ENCODE assay signal across 9 cellular contexts in the genomic region with DNA sequence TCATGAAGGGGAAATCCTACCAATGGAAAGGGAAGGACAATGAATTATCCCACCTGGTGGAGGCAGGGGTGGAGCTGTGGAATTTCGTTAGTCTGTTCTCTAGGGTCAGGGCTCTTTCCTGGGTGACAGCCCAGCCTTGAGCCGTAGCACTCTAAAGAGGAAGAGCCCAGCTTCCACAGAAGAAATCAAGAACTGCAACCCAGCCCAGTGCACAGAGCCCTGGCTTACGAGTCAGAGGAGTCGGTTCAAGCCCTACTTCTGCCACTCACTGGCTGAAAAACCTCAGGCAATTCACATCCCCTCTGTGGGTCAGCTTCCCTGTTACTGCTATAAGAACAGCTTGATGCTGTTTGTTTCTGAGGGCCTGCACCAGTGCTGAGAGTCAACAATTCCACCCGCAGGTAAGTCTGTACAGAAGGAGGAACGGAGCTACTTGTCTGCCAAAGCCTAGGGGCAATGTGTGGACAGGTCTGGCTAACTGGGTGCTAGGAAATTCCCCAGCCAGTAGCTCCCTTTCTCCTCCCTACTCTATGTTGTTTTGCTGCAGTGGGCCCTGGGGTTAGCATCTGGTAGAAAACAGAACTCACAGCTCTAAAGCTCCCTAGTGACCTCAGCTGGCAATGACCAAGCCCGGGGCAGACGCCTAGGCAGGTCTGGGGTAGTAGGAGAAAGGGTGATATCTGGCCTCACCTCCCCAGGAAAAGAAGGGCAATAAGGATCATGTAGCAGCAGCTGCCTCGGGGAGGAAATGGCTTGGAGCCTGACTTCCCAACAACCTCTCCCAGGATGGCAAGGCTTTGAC. TPM values are rescaled to one million over a fixed set of nuclear protein-coding genes. Genes with fewer than 3 reads are reported as not detected.
DNase-seq lines count a peak whose midpoint lies in the region; FAIRE-seq and TF ChIP-seq lines count a peak whose summit lies in the region.
"Had no signal": no experiment of that assay in that cellular context is flagged by ENCODE, and none has a peak within 500 bp of the region (broad histone marks: within the 10 kb centered on the region; RNA-seq: fewer than 3 reads in every experiment).

No MANE protein-coding gene starts in this region.

- H3K9me1 ChIP-seq in keratinocyte (ENCODE audit: control insufficient read depth, extremely low read depth, insufficient read depth, low read length) = no peaks in the 10 kb centered on the region

- H3K9ac ChIP-seq in keratinocyte (ENCODE audit: control insufficient read depth, extremely low read depth, insufficient read depth, low read length) = peak overlapping the region; percentile 97

- FAIRE-seq in keratinocyte (lab: Jason Lieb, UNC) = no peak

- intact Hi-C loops in activated T-helper 2 cell treated with anti-CD3 and anti-CD28 coated beads, Interferon-gamma antibody, Interleukin-2, Interleukin-4, amounts not matched to agents 10 μg/mL and 5 μg/mL and 100 μg/mL, durations not matched to agents 14 hours and 24 hours and 36 hours (cut with micrococcal nuclease) = no loop called here

- dilution Hi-C loops in keratinocyte (cut with MboI; ENCODE audit: extremely low pct_ligation_motif_present, low sequenced_read_pairs) = no loop called here

- H3K79me2 ChIP-seq in keratinocyte (ENCODE audit: control insufficient read depth, insufficient read depth, low read length) = peaks cover 63% of the 10 kb centered on the region

- peak overlapping the region; percentile 92 for H3K27ac ChIP-seq in keratinocyte (ENCODE audit: control insufficient read depth, insufficient read depth, low read length)
- peak overlapping the region; percentile 90 to 100 (median 98) for H3K27ac ChIP-seq in tibial nerve
- H3K27ac ChIP-seq: 22Rv1 had no signal

- no peaks in the 10 kb centered on the region for H3K36me3 Mint-ChIP-seq in activated T-helper 2 cell treated with anti-CD3 and anti-CD28 coated beads, Interferon-gamma antibody, Interleukin-2, Interleukin-4, amounts not matched to agents 10 μg/mL and 5 μg/mL and 100 μg/mL, durations not matched to agents 14 hours and 24 hours and 36 hours (ENCODE audit: low read depth)

- H3K4me3 ChIP-seq in keratinocyte (ENCODE audit: control insufficient read depth in 2 of 3, extremely low read depth in 1 of 3, insufficient read depth in 2 of 3, low read depth in 1 of 3, low read length in 3 of 3) (peak overlapping the region; percentile 85 to 93 (median 86)), tibial nerve (peak overlapping the region; percentile 58 to 94 (median 86))

- peak in 1 of 2 donors; percentile 10 for TF ChIP-seq EP300 in tibial nerve (IDR thresholded peaks at IDR 0.05)

- H3K4me2 ChIP-seq in keratinocyte (ENCODE audit: control insufficient read depth, extremely low read depth, insufficient read depth, low read depth, low read length) = peak overlapping the region; percentile 98

- H3K27me3 ChIP-seq in keratinocyte (ENCODE audit: control insufficient read depth, extremely low read depth, insufficient read depth, low read length) (no peaks in the 10 kb centered on the region), tibial nerve (no peaks in the 10 kb centered on the region)

- H3K27me3 Mint-ChIP-seq in activated T-helper 2 cell treated with anti-CD3 and anti-CD28 coated beads, Interferon-gamma antibody, Interleukin-2, Interleukin-4, amounts not matched to agents 10 μg/mL and 5 μg/mL and 100 μg/mL, durations not matched to agents 14 hours and 24 hours and 36 hours (ENCODE audit: low read depth) = no peaks in the 10 kb centered on the region

- no peak overlapping the region for H3K4me3 Mint-ChIP-seq in activated T-helper 2 cell treated with anti-CD3 and anti-CD28 coated beads, Interferon-gamma antibody, Interleukin-2, Interleukin-4, amounts not matched to agents 10 μg/mL and 5 μg/mL and 100 μg/mL, durations not matched to agents 14 hours and 24 hours and 36 hours (ENCODE audit: low read depth)

- peaks cover 7 to 31% of the 10 kb centered on the region in 2 experiments for H3K36me3 ChIP-seq in keratinocyte (ENCODE audit: control insufficient read depth in 2 of 2, extremely low read depth in 1 of 2, insufficient read depth in 2 of 2, low read length in 2 of 2)
- peaks cover 0 to 16% (median 0%) of the 10 kb centered on the region in 3 donors for H3K36me3 ChIP-seq in tibial nerve

- peak in 1 of 2 donors; percentile 9 for TF ChIP-seq POLR2A in tibial nerve (IDR thresholded peaks at IDR 0.05)

- WGBS in tibial nerve, 2 donors = 35 to 40% methylated on average over 9 of the region's 9 CpGs

- peaks cover 2% of the 10 kb centered on the region for H4K20me1 ChIP-seq in keratinocyte (ENCODE audit: control insufficient read depth, extremely low read depth, insufficient read depth, low read length)

- no peaks in the 10 kb centered on the region for H3K9me3 Mint-ChIP-seq in activated T-helper 2 cell treated with anti-CD3 and anti-CD28 coated beads, Interferon-gamma antibody, Interleukin-2, Interleukin-4, amounts not matched to agents 10 μg/mL and 5 μg/mL and 100 μg/mL, durations not matched to agents 14 hours and 24 hours and 36 hours

- no peak overlapping the region for H2AFZ ChIP-seq in keratinocyte (ENCODE audit: control insufficient read depth, low read length)

- DNase-seq in DMS 273 (lab: John Stamatoyannopoulos, UW; ENCODE audit: unreplicated experiment) = peak; percentile 54
- no peak for DNase-seq in DMS 273 treated with DMSO at 0.1 percent for 48 hours (lab: John Stamatoyannopoulos, UW)
- DNase-seq in amniotic epithelial cell (ENCODE audit: low read depth) = peak; percentile 45
- DNase-seq in keratinocyte (ENCODE audit: low read depth, low spot score) = peak; percentile 35
- peak in 1 of 2 donors; percentile 26 for DNase-seq in tibial nerve (ENCODE audit: low spot score in 2 of 2)
- no peak for DNase-seq in middle frontal gyrus (ENCODE audit: extremely low spot score, low spot score)
- no peak for DNase-seq in activated T-helper 2 cell treated with anti-CD3 and anti-CD28 coated beads, Interferon-gamma antibody, Interleukin-2, Interleukin-4, amounts not matched to agents 10 μg/mL and 5 μg/mL and 100 μg/mL, durations not matched to agents 14 hours and 24 hours and 36 hours (ENCODE audit: low spot score)
- DNase-seq in activated T-cell treated with anti-CD3 and anti-CD28 coated beads, Interleukin-2, amount 50 U/mL, for 48 hours = no peak

- H3K4me1 ChIP-seq in keratinocyte (ENCODE audit: control insufficient read depth, extremely low read depth, insufficient read depth, low read length) = peaks cover 33% of the 10 kb centered on the region
- peaks cover 0 to 56% (median 23%) of the 10 kb centered on the region in 4 donors for H3K4me1 ChIP-seq in tibial nerve

- no peak overlapping the region for H3K27ac Mint-ChIP-seq in activated T-helper 2 cell treated with anti-CD3 and anti-CD28 coated beads, Interferon-gamma antibody, Interleukin-2, Interleukin-4, amounts not matched to agents 10 μg/mL and 5 μg/mL and 100 μg/mL, durations not matched to agents 14 hours and 24 hours and 36 hours

- peaks cover 17% of the 10 kb centered on the region for H3K4me1 Mint-ChIP-seq in activated T-helper 2 cell treated with anti-CD3 and anti-CD28 coated beads, Interferon-gamma antibody, Interleukin-2, Interleukin-4, amounts not matched to agents 10 μg/mL and 5 μg/mL and 100 μg/mL, durations not matched to agents 14 hours and 24 hours and 36 hours (ENCODE audit: low read depth)

- TF ChIP-seq CTCF in keratinocyte (optimal IDR thresholded peaks at IDR 0.05 in 1 of 3, IDR thresholded peaks at IDR 0.05 in 1 of 3, conservative IDR thresholded peaks at IDR 0.05 in 1 of 3; ENCODE audit: extremely low read depth in 1 of 3, insufficient read depth in 2 of 3, low read length in 3 of 3) (no peak), tibial nerve (IDR thresholded peaks at IDR 0.05) (peak in 2 of 5 experiments; percentile 9 to 15)

- no peaks in the 10 kb centered on the region for H3K9me3 ChIP-seq in keratinocyte (ENCODE audit: control insufficient read depth, low read depth, low read length)
- no peaks in the 10 kb centered on the region for H3K9me3 ChIP-seq in tibial nerve

RNA-seq across cellular contexts. Expression of a gene that starts 3.3 kb away (rescaled TPM):
- 22.3 to 83.2 TPM (median 48.8 TPM) in 3 replicates for polyA plus RNA-seq in keratinocyte
- polyA plus RNA-seq in keratinocyte (2011; ENCODE audit: low read depth) = 35.6 TPM
- 46.4 and 55.3 TPM in 2 replicates for polyA plus RNA-seq in keratinocyte (2011; cell fraction: cytosol; rRNA removed)
- 55.8 and 77.0 TPM in 2 replicates for polyA plus RNA-seq in keratinocyte (2011; cell fraction: nucleus; rRNA removed)
- polyA plus RNA-seq in keratinocyte (2012; ENCODE audit: low replicate concordance) = 28.2 and 159 TPM in 2 replicates
- polyA minus RNA-seq in keratinocyte = 26.9 to 46.4 TPM (median 32.3 TPM) in 3 replicates
- polyA minus RNA-seq in keratinocyte (2011; cell fraction: cytosol; rRNA and poly(A)+ RNA removed) = 62.0 TPM
- polyA minus RNA-seq in keratinocyte (2011; cell fraction: nucleus; rRNA and poly(A)+ RNA removed) = 53.1 and 56.0 TPM in 2 replicates
- total RNA-seq in tibial nerve = 100 to 1,000 TPM; 113 to 253 (median 170) TPM
- total RNA-seq in activated T-helper 2 cell treated with anti-CD3 and anti-CD28 coated beads, Interferon-gamma antibody, Interleukin-2, Interleukin-4, amounts not matched to agents 10 μg/mL and 5 μg/mL and 100 μg/mL, durations not matched to agents 14 hours and 24 hours and 36 hours = 2.3 and 2.4 TPM in 2 replicates

RNA-seq across cellular contexts. Expression of a gene that starts 29.8 kb away (rescaled TPM):
- 24.0 to 85.1 TPM (median 39.7 TPM) in 3 replicates for polyA plus RNA-seq in keratinocyte
- 3.6 TPM for polyA plus RNA-seq in keratinocyte (2011; ENCODE audit: low read depth)
- polyA plus RNA-seq in keratinocyte (2011; cell fraction: cytosol; rRNA removed) = 54.3 and 80.9 TPM in 2 replicates
- polyA plus RNA-seq in keratinocyte (2011; cell fraction: nucleus; rRNA removed) = 88.1 and 97.3 TPM in 2 replicates
- polyA plus RNA-seq in keratinocyte (2012; ENCODE audit: low replicate concordance) = 16.9 and 47.1 TPM in 2 replicates
- polyA minus RNA-seq in keratinocyte = 26.4 to 53.8 TPM (median 34.8 TPM) in 3 replicates
- 62.7 TPM for polyA minus RNA-seq in keratinocyte (2011; cell fraction: cytosol; rRNA and poly(A)+ RNA removed)
- 26.9 and 36.7 TPM in 2 replicates for polyA minus RNA-seq in keratinocyte (2011; cell fraction: nucleus; rRNA and poly(A)+ RNA removed)
- total RNA-seq in tibial nerve = 10 to 100 TPM; 28.0 to 45.3 (median 42.2) TPM
- total RNA-seq in activated T-helper 2 cell treated with anti-CD3 and anti-CD28 coated beads, Interferon-gamma antibody, Interleukin-2, Interleukin-4, amounts not matched to agents 10 μg/mL and 5 μg/mL and 100 μg/mL, durations not matched to agents 14 hours and 24 hours and 36 hours = 5.6 and 6.5 TPM in 2 replicates

RNA-seq across cellular contexts. Expression of a gene that starts 43.3 kb away (rescaled TPM):
- 51.3 to 73.3 TPM (median 63.8 TPM) in 3 replicates for polyA plus RNA-seq in keratinocyte
- 15.0 TPM for polyA plus RNA-seq in keratinocyte (2011; ENCODE audit: low read depth)
- polyA plus RNA-seq in keratinocyte (2011; cell fraction: cytosol; rRNA removed) = 63.5 and 72.3 TPM in 2 replicates
- polyA plus RNA-seq in keratinocyte (2011; cell fraction: nucleus; rRNA removed) = 77.0 and 83.5 TPM in 2 replicates
- polyA plus RNA-seq in keratinocyte (2012; ENCODE audit: low replicate concordance) = 43.1 and 51.3 TPM in 2 replicates
- polyA minus RNA-seq in keratinocyte = 44.8 to 69.0 TPM (median 54.8 TPM) in 3 replicates
- 37.0 TPM for polyA minus RNA-seq in keratinocyte (2011; cell fraction: cytosol; rRNA and poly(A)+ RNA removed)
- polyA minus RNA-seq in keratinocyte (2011; cell fraction: nucleus; rRNA and poly(A)+ RNA removed) = 29.9 and 44.9 TPM in 2 replicates
- total RNA-seq in tibial nerve = 10 to 100 TPM; 17.0 to 29.1 (median 21.0) TPM
- total RNA-seq in activated T-helper 2 cell treated with anti-CD3 and anti-CD28 coated beads, Interferon-gamma antibody, Interleukin-2, Interleukin-4, amounts not matched to agents 10 μg/mL and 5 μg/mL and 100 μg/mL, durations not matched to agents 14 hours and 24 hours and 36 hours = 15.8 and 17.4 TPM in 2 replicates

RNA-seq across cellular contexts. Expression of a gene that starts 50.5 kb away (rescaled TPM):
- 9.1 to 12.6 TPM (median 10.3 TPM) in 3 replicates for polyA plus RNA-seq in keratinocyte
- polyA plus RNA-seq in keratinocyte (2011; ENCODE audit: low read depth) = 2.9 TPM
- polyA plus RNA-seq in keratinocyte (2011; cell fraction: cytosol; rRNA removed) = 11.7 and 13.4 TPM in 2 replicates
- 8.6 and 10.0 TPM in 2 replicates for polyA plus RNA-seq in keratinocyte (2011; cell fraction: nucleus; rRNA removed)
- 8.6 and 13.0 TPM in 2 replicates for polyA plus RNA-seq in keratinocyte (2012; ENCODE audit: low replicate concordance)
- polyA minus RNA-seq in keratinocyte = 3.0 to 4.8 TPM (median 3.9 TPM) in 3 replicates
- polyA minus RNA-seq in keratinocyte (2011; cell fraction: cytosol; rRNA and poly(A)+ RNA removed) = 3.5 TPM
- 2.8 and 4.3 TPM in 2 replicates for polyA minus RNA-seq in keratinocyte (2011; cell fraction: nucleus; rRNA and poly(A)+ RNA removed)
- total RNA-seq in tibial nerve = 1 to 10 TPM; 3.7 to 8.2 (median 7.1) TPM
- 1.8 and 2.9 TPM in 2 replicates for total RNA-seq in activated T-helper 2 cell treated with anti-CD3 and anti-CD28 coated beads, Interferon-gamma antibody, Interleukin-2, Interleukin-4, amounts not matched to agents 10 μg/mL and 5 μg/mL and 100 μg/mL, durations not matched to agents 14 hours and 24 hours and 36 hours

RNA-seq across cellular contexts. Expression of a gene that starts 53.2 kb away (rescaled TPM):
- 14.2 to 23.2 TPM (median 14.3 TPM) in 3 replicates for polyA plus RNA-seq in keratinocyte
- polyA plus RNA-seq in keratinocyte (2011; ENCODE audit: low read depth) = 10.1 TPM
- polyA plus RNA-seq in keratinocyte (2011; cell fraction: cytosol; rRNA removed) = 5.8 and 6.5 TPM in 2 replicates
- polyA plus RNA-seq in keratinocyte (2011; cell fraction: nucleus; rRNA removed) = 66.2 and 75.9 TPM in 2 replicates
- polyA plus RNA-seq in keratinocyte (2012; ENCODE audit: low replicate concordance) = 10.9 and 15.3 TPM in 2 replicates
- 12.6 to 19.6 TPM (median 18.3 TPM) in 3 replicates for polyA minus RNA-seq in keratinocyte
- polyA minus RNA-seq in keratinocyte (2011; cell fraction: cytosol; rRNA and poly(A)+ RNA removed) = 10.9 TPM
- polyA minus RNA-seq in keratinocyte (2011; cell fraction: nucleus; rRNA and poly(A)+ RNA removed) = 28.7 and 34.0 TPM in 2 replicates
- total RNA-seq in tibial nerve = 10 to 100 TPM; 33.4 to 46.8 (median 42.7) TPM
- 35.0 and 40.2 TPM in 2 replicates for total RNA-seq in activated T-helper 2 cell treated with anti-CD3 and anti-CD28 coated beads, Interferon-gamma antibody, Interleukin-2, Interleukin-4, amounts not matched to agents 10 μg/mL and 5 μg/mL and 100 μg/mL, durations not matched to agents 14 hours and 24 hours and 36 hours

Comparison
In these comparisons a context has a peak if more than half of its experiments do, and no peak if none do; other contexts are left out.
1. DNase-seq: peak in DMS 273 (single experiment), amniotic epithelial cell (single experiment) and keratinocyte (single experiment); none in DMS 273 treated with DMSO at 0.1 percent for 48 hours (single experiment), middle frontal gyrus (single experiment), activated T-helper 2 cell treated with anti-CD3 and anti-CD28 coated beads, Interferon-gamma antibody, Interleukin-2, Interleukin-4, amounts not matched to agents 10 μg/mL and 5 μg/mL and 100 μg/mL, durations not matched to agents 14 hours and 24 hours and 36 hours (single experiment) and activated T-cell treated with anti-CD3 and anti-CD28 coated beads, Interleukin-2, amount 50 U/mL, for 48 hours (0 of 2).
2. RNA of a gene that starts 3.3 kb away (total RNA-seq): 113 to 253 TPM in tibial nerve; 2.3 to 2.4 TPM in activated T-helper 2 cell treated with anti-CD3 and anti-CD28 coated beads, Interferon-gamma antibody, Interleukin-2, Interleukin-4, amounts not matched to agents 10 μg/mL and 5 μg/mL and 100 μg/mL, durations not matched to agents 14 hours and 24 hours and 36 hours; every median in the first group is over 10 times any median in the second.